9 cellular contexts compared by ENCODE assay signal in genomic region chr7:117322741-117323584, GRCh38. TPM values are rescaled to one million over a fixed set of nuclear protein-coding genes. Genes with fewer than 3 reads are reported as not detected.
DNase-seq lines count a peak whose midpoint lies in the region; ATAC-seq and TF ChIP-seq lines count a peak whose summit lies in the region.
"Had no signal": no experiment of that assay in that cellular context is flagged by ENCODE, and none has a peak within 500 bp of the region (broad histone marks: within the 10 kb centered on the region; RNA-seq: fewer than 3 reads in every experiment).

WNT2 (minus strand) TSS chr7:117323058; CDS start chr7:117322989, 69 bp downstream.

- peak within 1 kb of the TSS; percentile 9 for H4K8ac ChIP-seq in trophoblast cell (ENCODE audit: low read depth, low read length)

- H3K4me1 ChIP-seq in foreskin keratinocyte (peaks cover 4% of the 10 kb centered on the region), trophoblast cell (ENCODE audit: control insufficient read depth in 1 of 2, insufficient read depth in 2 of 2, low read length in 2 of 2) (peaks cover 16 to 21% of the 10 kb centered on the region in 2 experiments)

- H3K23ac ChIP-seq in trophoblast cell (ENCODE audit: low read length) = no peak within 1 kb of the TSS

- peak within 1 kb of the TSS; percentile 10 for H3K9ac ChIP-seq in trophoblast cell (ENCODE audit: low read length)

- H3K4me3 ChIP-seq in trophoblast cell (ENCODE audit: low read depth, low read length) = peak within 1 kb of the TSS; percentile 66

- TF ChIP-seq CTCF in foreskin keratinocyte (conservative IDR thresholded peaks at IDR 0.05) = no peak

- H2BK12ac ChIP-seq in trophoblast cell (ENCODE audit: low read length) = no peak within 1 kb of the TSS

- H3K79me1 ChIP-seq in trophoblast cell (ENCODE audit: low read length) = peaks cover 2% of the 10 kb centered on the region

- H3K36me3 ChIP-seq in trophoblast cell (ENCODE audit: control insufficient read depth in 1 of 2, insufficient read depth in 2 of 2, low read length in 2 of 2) = no peaks in the 10 kb centered on the region

- no peak within 1 kb of the TSS for H3K14ac ChIP-seq in trophoblast cell (ENCODE audit: low read length)

- H2BK5ac ChIP-seq in trophoblast cell (ENCODE audit: low read depth, low read length, poor library complexity) = no peak within 1 kb of the TSS

- no peak within 1 kb of the TSS for H3K18ac ChIP-seq in trophoblast cell (ENCODE audit: low read length)

- DNase-seq in ELF-1 (ENCODE audit: low read depth, low spot score) (peak; percentile 33), SK-N-DZ (ENCODE audit: low spot score) (peak; percentile 15), foreskin keratinocyte (peak; percentile 31 to 39), trophoblast cell (no peak), 8988T (no peak), RKO (ENCODE audit: low spot score) (no peak), NCI-H510A (lab: John Stamatoyannopoulos, UW) (no peak)
- DNase-seq: activated T-cell treated with anti-CD3 and anti-CD28 coated beads, Interleukin-2, amount 50 U/mL, for 1 hour had no signal

- H3K9me3 ChIP-seq in trophoblast cell (ENCODE audit: insufficient read depth, low read depth, low read length) = peaks cover 2% of the 10 kb centered on the region

- H2AFZ ChIP-seq in trophoblast cell (ENCODE audit: insufficient read depth, low read length, poor library complexity) = peak within 1 kb of the TSS; percentile 59

- no peak within 1 kb of the TSS for H3K27ac ChIP-seq in foreskin keratinocyte
- H3K27ac ChIP-seq in trophoblast cell (ENCODE audit: low read depth, low read length) = no peak within 1 kb of the TSS

- WGBS in trophoblast cell (ENCODE audit: extremely low coverage, insufficient coverage, insufficient read length) = no CpG with 5 or more reads among the region's 80 CpGs

- H2AK5ac ChIP-seq in trophoblast cell (ENCODE audit: low read length) = no peak within 1 kb of the TSS

- peaks cover 95% of the 10 kb centered on the region for H3K27me3 ChIP-seq in foreskin keratinocyte
- peaks cover 32% of the 10 kb centered on the region for H3K27me3 ChIP-seq in trophoblast cell (ENCODE audit: insufficient read depth, low read length)

- H2BK120ac ChIP-seq in trophoblast cell (ENCODE audit: insufficient read depth, low read length, poor library complexity) = no peak within 1 kb of the TSS

- peak within 1 kb of the TSS; percentile 32 for H4K91ac ChIP-seq in trophoblast cell (ENCODE audit: low read depth, low read length)

- H3K4me2 ChIP-seq in trophoblast cell (ENCODE audit: low read length) = peak within 1 kb of the TSS; percentile 87

- H3K79me2 ChIP-seq in trophoblast cell (ENCODE audit: control insufficient read depth, insufficient read depth, low read length, poor library complexity) = no peaks in the 10 kb centered on the region

- H3K4ac ChIP-seq in trophoblast cell (ENCODE audit: low read depth, low read length) = no peak within 1 kb of the TSS

- H4K12ac ChIP-seq in trophoblast cell (ENCODE audit: low read depth, low read length) = no peak within 1 kb of the TSS

- peak; percentile 18 for ATAC-seq in foreskin keratinocyte
- ATAC-seq in HG03175 (IDR thresholded peaks at IDR 0.05; ENCODE audit: unreplicated experiment) = no peak

RNA-seq across cellular contexts. Expression of gene WNT2, which starts in this region (rescaled TPM):
- not detected in 2 replicates for polyA plus RNA-seq in SK-N-DZ (2014; cell fraction: cytosol; rRNA removed)
- polyA plus RNA-seq in SK-N-DZ (2014; cell fraction: nucleus; rRNA removed) = not detected in 2 replicates
- not detected in 2 replicates for total RNA-seq in foreskin keratinocyte
- not detected in 2 replicates for polyA plus RNA-seq in foreskin keratinocyte
- polyA plus RNA-seq in trophoblast cell (2013) = 0.22 and 0.26 TPM in 2 replicates

Comparison
In these comparisons a context has a peak if more than half of its experiments do, and no peak if none do; other contexts are left out.
1. Peak in DNase-seq and ATAC-seq in foreskin keratinocyte; RNA of the gene not detected or under 1 TPM.
2. DNase-seq: peak in ELF-1 (single experiment) and SK-N-DZ (single experiment); none in trophoblast cell (0 of 2), 8988T (single experiment), RKO (single experiment) and NCI-H510A (single experiment).